Comparison of ENCODE assay signal across 8 cellular contexts in genomic region chr9:124133752-124134151, GRCh38.
DNase-seq lines count a peak whose midpoint lies in the region; ATAC-seq and TF ChIP-seq lines count a peak whose summit lies in the region.

No MANE protein-coding gene starts in this region.

- no peaks in the 10 kb centered on the region for H3K27me3 ChIP-seq in cardiac muscle cell
- H3K27me3 ChIP-seq in right atrium auricular region: no peaks in the 10 kb centered on the region
- H3K27me3 ChIP-seq in OCI-LY3 (ENCODE audit: low read depth, low read length): no peaks in the 10 kb centered on the region

- H3K4me3 ChIP-seq in cardiac muscle cell (no peak overlapping the region), right atrium auricular region (no peak overlapping the region), OCI-LY3 (ENCODE audit: low read length) (no peak overlapping the region), fibroblast of pulmonary artery (replicated peaks; ENCODE audit: low read depth, low read length) (no peak overlapping the region), retinal pigment epithelial cell (ENCODE audit: low read length) (no peak overlapping the region)

- H3K36me3 ChIP-seq in cardiac muscle cell: no peaks in the 10 kb centered on the region
- H3K36me3 ChIP-seq in right atrium auricular region: no peaks in the 10 kb centered on the region
- H3K36me3 ChIP-seq in OCI-LY3 (replicated peaks; ENCODE audit: low read depth, low read length): no peaks in the 10 kb centered on the region

- H3K9me3 ChIP-seq in cardiac muscle cell (ENCODE audit: low read depth) (no peaks in the 10 kb centered on the region), right atrium auricular region (no peaks in the 10 kb centered on the region), OCI-LY3 (ENCODE audit: insufficient read depth, low read length) (no peaks in the 10 kb centered on the region)

- H3K4me1 ChIP-seq in cardiac muscle cell (ENCODE audit: low read depth) (no peaks in the 10 kb centered on the region), right atrium auricular region (no peaks in the 10 kb centered on the region), OCI-LY3 (ENCODE audit: low read length) (peaks cover 37% of the 10 kb centered on the region)

- peak overlapping the region; percentile 58 for H3K4me2 ChIP-seq in OCI-LY3 (ENCODE audit: low read length)

- ATAC-seq in HG03175 (IDR thresholded peaks at IDR 0.05; ENCODE audit: unreplicated experiment): no peak

- H4K20me1 ChIP-seq in OCI-LY3 (ENCODE audit: insufficient read depth, low read length): no peaks in the 10 kb centered on the region

- TF ChIP-seq CTCF in cardiac muscle cell (IDR thresholded peaks at IDR 0.05; ENCODE audit: low read depth, low read length): peak; percentile 38
- peak in 1 of 2 donors; percentile 39 for TF ChIP-seq CTCF in right atrium auricular region (IDR thresholded peaks at IDR 0.05)
- peak; percentile 59 for TF ChIP-seq CTCF in OCI-LY3 (IDR thresholded peaks at IDR 0.05; ENCODE audit: low read depth, low read length)
- peak; percentile 50 for TF ChIP-seq CTCF in fibroblast of pulmonary artery (IDR thresholded peaks at IDR 0.05; ENCODE audit: low read length, missing control alignments)
- TF ChIP-seq CTCF in retinal pigment epithelial cell (conservative IDR thresholded peaks at IDR 0.05; ENCODE audit: low read depth, low read length): peak; percentile 51

- peak; percentile 25 to 69 for DNase-seq in cardiac muscle cell (ENCODE audit: low read depth in 1 of 2, low spot score in 1 of 2)
- DNase-seq in right atrium auricular region (ENCODE audit: low spot score): no peak
- peak; percentile 66 for DNase-seq in fibroblast of pulmonary artery (ENCODE audit: low read depth)
- DNase-seq in retinal pigment epithelial cell (ENCODE audit: low read depth): no peak
- no peak for DNase-seq in NCI-H345 (lab: John Stamatoyannopoulos, UW)
- DNase-seq in GM19240 (ENCODE audit: insufficient read length, low spot score): no peak

- H2AFZ ChIP-seq in OCI-LY3 (ENCODE audit: low read depth, low read length): no peak overlapping the region

- H3K27ac ChIP-seq in cardiac muscle cell: no peak overlapping the region
- H3K27ac ChIP-seq in right atrium auricular region: no peak overlapping the region
- no peak overlapping the region for H3K27ac ChIP-seq in OCI-LY3 (ENCODE audit: low read length)

- H3K79me2 ChIP-seq in OCI-LY3 (ENCODE audit: low read length): no peaks in the 10 kb centered on the region

- H3K9ac ChIP-seq in OCI-LY3 (ENCODE audit: low read length): no peak overlapping the region; the same call in 1 of the 2 replicates

Comparison
In these comparisons a context has a peak if more than half of its experiments do, and no peak if none do; other contexts are left out.
1. DNase-seq: peak in cardiac muscle cell (2 of 2) and fibroblast of pulmonary artery (single experiment); none in right atrium auricular region (single experiment), retinal pigment epithelial cell (single experiment), NCI-H345 (single experiment) and GM19240 (single experiment).